Comparison of ENCODE assay signal across 21 cellular contexts in the genomic region with DNA sequence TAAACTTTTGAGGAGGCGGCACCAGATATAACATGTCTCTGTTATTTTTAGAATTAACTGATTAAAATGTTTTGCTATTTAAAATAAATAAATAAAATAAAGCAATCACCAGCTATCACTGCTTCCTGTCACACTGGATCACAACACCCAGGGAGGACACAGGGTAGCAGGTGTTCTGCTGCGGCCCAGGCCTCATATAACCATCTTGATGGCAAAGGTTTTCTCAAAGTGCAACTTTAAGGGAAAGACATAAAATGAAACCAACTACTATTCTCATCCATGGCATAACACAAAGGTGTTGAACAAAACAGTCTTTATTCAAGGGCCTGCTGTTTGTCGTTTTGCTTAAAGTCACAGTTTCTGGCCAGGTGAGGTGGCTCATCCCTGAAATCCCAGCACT. TPM values are rescaled to one million over a fixed set of nuclear protein-coding genes. Genes with fewer than 3 reads are reported as not detected.
DNase-seq lines count a peak whose midpoint lies in the region; ATAC-seq, FAIRE-seq and TF ChIP-seq lines count a peak whose summit lies in the region.
"Had no signal": no experiment of that assay in that cellular context is flagged by ENCODE, and none has a peak within 500 bp of the region (broad histone marks: within the 10 kb centered on the region; RNA-seq: fewer than 3 reads in every experiment).

No MANE protein-coding gene starts in this region.

- H3K27ac ChIP-seq in left ventricle myocardium inferior (replicated peaks) (peak overlapping the region; percentile 48), lower lobe of right lung (no peak overlapping the region), breast epithelium (no peak overlapping the region)
- H3K27ac ChIP-seq: GM23248 had no signal

- FAIRE-seq in urothelium cell line (lab: Jason Lieb, UNC), result peak; percentile 46
- FAIRE-seq: GM12891, GM19239, HepG2 had no signal

- H3K36me3 ChIP-seq in left ventricle myocardium inferior (no peaks in the 10 kb centered on the region), lower lobe of right lung (no peaks in the 10 kb centered on the region), breast epithelium (no peaks in the 10 kb centered on the region)
- H3K36me3 ChIP-seq: HAP-1 had no signal

- DNase-seq in left ventricle myocardium inferior (peak; percentile 5), left cardiac atrium (no peak), lower lobe of right lung (peak; percentile 3), urothelium cell line (ENCODE audit: low spot score) (no peak), breast epithelium (ENCODE audit: low spot score in 2 of 2) (no peak), iPS-NIHi7 (ENCODE audit: extremely low spot score) (no peak), NCI-H146 treated with DMSO at 0.1 percent for 48 hours (lab: John Stamatoyannopoulos, UW; ENCODE audit: unreplicated experiment) (no peak)
- DNase-seq: 8988T; C1 segment of cervical spinal cord; CD4-positive, CD25-positive, alpha-beta regulatory T cell; CD8-positive, alpha-beta memory T cell; COR-L47; DMS 273 treated with DMSO at 0.1 percent for 48 hours; DMS53; DND-41; EL; GM23248 had no signal

- intact Hi-C loops in left ventricle myocardium inferior (cut with micrococcal nuclease) (no loop called here), left cardiac atrium (cut with DNase I) (no loop called here), lower lobe of right lung (cut with DNase I) (no loop called here), breast epithelium (cut with DNase I; ENCODE audit: low total_unique reads) (no loop called here)

- no peak for TF ChIP-seq POLR2A in breast epithelium (IDR thresholded peaks at IDR 0.05)

- H3K27me3 ChIP-seq in left ventricle myocardium inferior (ENCODE audit: low read depth), result no peaks in the 10 kb centered on the region
- no peaks in the 10 kb centered on the region for H3K27me3 ChIP-seq in lower lobe of right lung (ENCODE audit: low read depth)
- no peaks in the 10 kb centered on the region for H3K27me3 ChIP-seq in breast epithelium

- no peak overlapping the region for H3K4me3 ChIP-seq in left ventricle myocardium inferior
- H3K4me3 ChIP-seq in lower lobe of right lung, result no peak overlapping the region
- no peak overlapping the region for H3K4me3 ChIP-seq in breast epithelium
- H3K4me3 ChIP-seq: GM23248, HAP-1 had no signal

- H3K4me1 ChIP-seq in left ventricle myocardium inferior (peaks cover 20% of the 10 kb centered on the region), lower lobe of right lung (no peaks in the 10 kb centered on the region), breast epithelium (no peaks in the 10 kb centered on the region)
- H3K4me1 ChIP-seq: HAP-1 had no signal

- TF ChIP-seq CTCF in left ventricle myocardium inferior (IDR thresholded peaks at IDR 0.05; ENCODE audit: borderline replicate concordance) (no peak), lower lobe of right lung (IDR thresholded peaks at IDR 0.05) (no peak), breast epithelium (IDR thresholded peaks at IDR 0.05) (no peak)

- H3K9me3 ChIP-seq in left ventricle myocardium inferior (replicated peaks) (no peaks in the 10 kb centered on the region), lower lobe of right lung (no peaks in the 10 kb centered on the region), breast epithelium (no peaks in the 10 kb centered on the region)
- H3K9me3 ChIP-seq: HAP-1 had no signal

- ATAC-seq in left cardiac atrium, result no peak
- ATAC-seq in lower lobe of right lung, result no peak
- ATAC-seq: HepG2 had no signal

RNA-seq across cellular contexts. Expression of a gene that starts 23.2 kb away (rescaled TPM):
- 3.0 TPM for total RNA-seq in left ventricle myocardium inferior
- total RNA-seq in left cardiac atrium, result 1 to 10 TPM; 4.6 to 7.6 TPM
- total RNA-seq in lower lobe of right lung, result 26.0 TPM
- total RNA-seq in breast epithelium, result 1 to 10 TPM; 2.6 to 3.3 (median 3.2) TPM
- total RNA-seq: CD4-positive, CD25-positive, alpha-beta regulatory T cell; CD8-positive, alpha-beta memory T cell had no signal

RNA-seq across cellular contexts. Expression of a gene that starts 48.8 kb away (rescaled TPM):
- total RNA-seq in left ventricle myocardium inferior (6.6 TPM), left cardiac atrium (10 to 100 TPM in 1 of 2 donors, 1 to 10 TPM in 1; 9.8 to 16.7 TPM), lower lobe of right lung (14.8 TPM), breast epithelium (10 to 100 TPM; 31.9 to 41.6 (median 34.1) TPM)

Comparison
In these comparisons a context has a peak if more than half of its experiments do, and no peak if none do; other contexts are left out.
1. DNase-seq: peak in left ventricle myocardium inferior (single experiment) and lower lobe of right lung (single experiment); none in left cardiac atrium (single experiment), urothelium cell line (single experiment), breast epithelium (0 of 2), iPS-NIHi7 (single experiment) and NCI-H146 treated with DMSO at 0.1 percent for 48 hours (single experiment).